ENCODE assay signal across 1 cellular context in the genomic region with DNA sequence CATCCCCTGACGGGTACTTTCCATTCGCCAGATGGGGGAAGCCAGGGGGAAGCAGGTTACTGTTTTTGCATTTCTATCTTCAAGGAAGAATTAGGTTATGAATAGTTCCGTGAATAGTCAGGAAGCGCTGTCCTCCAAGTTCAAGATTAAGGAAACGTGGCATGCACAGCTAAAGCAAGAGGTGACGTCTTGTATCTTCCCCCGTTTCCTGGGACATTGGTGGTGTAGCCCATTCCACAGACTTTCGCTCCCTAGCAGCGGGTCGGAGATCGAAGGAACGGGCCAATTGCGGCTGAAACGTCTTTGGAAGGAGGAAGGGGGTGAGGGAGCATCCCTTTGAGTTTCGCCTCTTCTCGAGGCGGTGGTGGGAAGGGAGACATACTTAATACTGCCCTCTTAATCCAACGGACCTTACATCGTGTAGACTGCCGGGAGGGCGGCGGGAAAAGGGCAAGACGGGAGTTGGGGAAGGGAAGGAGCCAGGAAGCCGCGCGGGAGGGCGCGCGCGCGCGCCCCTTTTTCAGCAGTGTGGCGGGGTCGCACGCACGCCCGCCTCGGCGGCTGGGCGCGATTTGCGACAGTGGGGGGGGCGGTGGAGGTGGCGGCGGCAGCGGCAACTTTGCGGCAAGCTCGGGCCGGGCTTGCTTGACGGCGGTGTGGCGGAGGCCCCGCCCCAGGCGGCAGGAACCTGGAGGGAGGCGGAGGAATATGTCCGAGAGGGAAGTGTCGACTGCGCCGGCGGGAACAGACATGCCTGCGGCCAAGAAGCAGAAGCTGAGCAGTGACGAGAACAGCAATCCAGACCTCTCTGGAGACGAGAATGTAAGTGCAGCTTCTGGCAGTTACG.
A peak's percentile ranks its signal among the peaks of the same experiment; 100 is the strongest.
TF ChIP-seq lines count a peak whose summit lies in the region.

Gene EED (plus strand): TSS at position 232 of the 847 bp plus-strand sequence. CDS start 477 bp downstream, at position 709.

TF ChIP-seq in K562, 482 proteins besides CTCF, POLR2A, EP300 and RAD21 (continued from another document and continues in another):
- TF ChIP-seq SPI1 (IDR thresholded peaks at IDR 0.05; ENCODE audit: borderline replicate concordance, low read depth, low read length) (peak; percentile 73; the same call in 1 of the 2 replicates), KLF6 (CRISPR knock-in tag; IDR thresholded peaks at IDR 0.05; ENCODE audit: borderline replicate concordance) (no peak), ZNF174 (CRISPR knock-in tag; IDR thresholded peaks at IDR 0.05) (no peak), PRMT5 (CRISPR knock-in tag; IDR thresholded peaks at IDR 0.05) (no peak), DIDO1 (tag; IDR thresholded peaks at IDR 0.05; ENCODE audit: low read depth) (peak; percentile 65; the same call in 1 of the 2 replicates), RNF2 (IDR thresholded peaks at IDR 0.05) (peak; percentile 39; the same call in 1 of the 2 replicates), SIN3B (IDR thresholded peaks at IDR 0.05; ENCODE audit: low read depth) (peak; percentile 62; the same call in 1 of the 2 replicates), ZBTB7A (IDR thresholded peaks at IDR 0.05; ENCODE audit: borderline replicate concordance, control insufficient read depth, low read depth, low read length) (peak; percentile 84), ZNF609 (CRISPR knock-in tag; IDR thresholded peaks at IDR 0.05; ENCODE audit: borderline replicate concordance) (no peak), HNRNPH1 (optimal IDR thresholded peaks at IDR 0.05; ENCODE audit: low read depth, low read length) (no peak), ZC3H11A (IDR thresholded peaks at IDR 0.05; ENCODE audit: low read depth, low read length) (no peak), AFF4 (CRISPR knock-in tag; IDR thresholded peaks at IDR 0.05) (peak; percentile 94), ARID2 (IDR thresholded peaks at IDR 0.05) (no peak), SAP30 (IDR thresholded peaks at IDR 0.05; ENCODE audit: borderline replicate concordance, insufficient read depth, low read depth, low read length, poor library complexity, severe bottlenecking) (peak; percentile 49), CHCHD3 (CRISPR knock-in tag; IDR thresholded peaks at IDR 0.05) (0 out of 2 replicates have a peak, but pooled peaks have one; percentile 42), ZNF696 (CRISPR knock-in tag; conservative IDR thresholded peaks at IDR 0.05) (no peak), CREB3 (tag; conservative IDR thresholded peaks at IDR 0.05; ENCODE audit: low read depth) (0 out of 2 replicates have a peak, but pooled peaks have one; percentile 50), SMARCA5 (IDR thresholded peaks at IDR 0.05) (peak; percentile 73; the same call in 1 of the 2 replicates), CREB5 (CRISPR knock-in tag; IDR thresholded peaks at IDR 0.05) (no peak), HDAC6 (IDR thresholded peaks at IDR 0.05; ENCODE audit: low read depth, low read length) (no peak), ARNT (IDR thresholded peaks at IDR 0.05) (peak in 1 of 2 experiments; percentile 5; a peak in 2 of 4 replicates), ZBTB9 (CRISPR knock-in tag; IDR thresholded peaks at IDR 0.05) (peak; percentile 51; the same call in 1 of the 2 replicates), ZNF639 (CRISPR knock-in tag; conservative IDR thresholded peaks at IDR 0.05 in 1 of 2, IDR thresholded peaks at IDR 0.05 in 1 of 2) (peak in 1 of 2 experiments; percentile 60; a peak in 1 of 4 replicates), EZH2 (IDR thresholded peaks at IDR 0.05; ENCODE audit: borderline replicate concordance, low read depth, low read length) (no peak), PHB2 (IDR thresholded peaks at IDR 0.05; ENCODE audit: low read depth) (no peak), NFIX (CRISPR knock-in tag; IDR thresholded peaks at IDR 0.05; ENCODE audit: low read depth) (no peak), SIN3A (IDR thresholded peaks at IDR 0.05; ENCODE audit: borderline replicate concordance in 2 of 2, control insufficient read depth in 1 of 2, low read depth in 2 of 2, low read length in 2 of 2) (peak in 1 of 2 experiments; percentile 35; a peak in 2 of 4 replicates), RHOXF2B (CRISPR knock-in tag; conservative IDR thresholded peaks at IDR 0.05) (no peak), TRIM24 (IDR thresholded peaks at IDR 0.05) (peak in 1 of 2 experiments; percentile 61; a peak in 3 of 4 replicates), STAT5B (CRISPR knock-in tag; IDR thresholded peaks at IDR 0.05) (no peak), ZBED1 (IDR thresholded peaks at IDR 0.05) (peak; percentile 49; the same call in 1 of the 2 replicates)
- TF ChIP-seq, protein P1, sequence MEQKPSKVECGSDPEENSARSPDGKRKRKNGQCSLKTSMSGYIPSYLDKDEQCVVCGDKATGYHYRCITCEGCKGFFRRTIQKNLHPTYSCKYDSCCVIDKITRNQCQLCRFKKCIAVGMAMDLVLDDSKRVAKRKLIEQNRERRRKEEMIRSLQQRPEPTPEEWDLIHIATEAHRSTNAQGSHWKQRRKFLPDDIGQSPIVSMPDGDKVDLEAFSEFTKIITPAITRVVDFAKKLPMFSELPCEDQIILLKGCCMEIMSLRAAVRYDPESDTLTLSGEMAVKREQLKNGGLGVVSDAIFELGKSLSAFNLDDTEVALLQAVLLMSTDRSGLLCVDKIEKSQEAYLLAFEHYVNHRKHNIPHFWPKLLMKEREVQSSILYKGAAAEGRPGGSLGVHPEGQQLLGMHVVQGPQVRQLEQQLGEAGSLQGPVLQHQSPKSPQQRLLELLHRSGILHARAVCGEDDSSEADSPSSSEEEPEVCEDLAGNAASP (IDR thresholded peaks at IDR 0.05): no peak
- TF ChIP-seq, protein P2, sequence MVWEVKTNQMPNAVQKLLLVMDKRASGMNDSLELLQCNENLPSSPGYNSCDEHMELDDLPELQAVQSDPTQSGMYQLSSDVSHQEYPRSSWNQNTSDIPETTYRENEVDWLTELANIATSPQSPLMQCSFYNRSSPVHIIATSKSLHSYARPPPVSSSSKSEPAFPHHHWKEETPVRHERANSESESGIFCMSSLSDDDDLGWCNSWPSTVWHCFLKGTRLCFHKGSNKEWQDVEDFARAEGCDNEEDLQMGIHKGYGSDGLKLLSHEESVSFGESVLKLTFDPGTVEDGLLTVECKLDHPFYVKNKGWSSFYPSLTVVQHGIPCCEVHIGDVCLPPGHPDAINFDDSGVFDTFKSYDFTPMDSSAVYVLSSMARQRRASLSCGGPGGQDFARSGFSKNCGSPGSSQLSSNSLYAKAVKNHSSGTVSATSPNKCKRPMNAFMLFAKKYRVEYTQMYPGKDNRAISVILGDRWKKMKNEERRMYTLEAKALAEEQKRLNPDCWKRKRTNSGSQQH (CRISPR knock-in tag; IDR thresholded peaks at IDR 0.05): peak; percentile 68
- TF ChIP-seq, protein P3, sequence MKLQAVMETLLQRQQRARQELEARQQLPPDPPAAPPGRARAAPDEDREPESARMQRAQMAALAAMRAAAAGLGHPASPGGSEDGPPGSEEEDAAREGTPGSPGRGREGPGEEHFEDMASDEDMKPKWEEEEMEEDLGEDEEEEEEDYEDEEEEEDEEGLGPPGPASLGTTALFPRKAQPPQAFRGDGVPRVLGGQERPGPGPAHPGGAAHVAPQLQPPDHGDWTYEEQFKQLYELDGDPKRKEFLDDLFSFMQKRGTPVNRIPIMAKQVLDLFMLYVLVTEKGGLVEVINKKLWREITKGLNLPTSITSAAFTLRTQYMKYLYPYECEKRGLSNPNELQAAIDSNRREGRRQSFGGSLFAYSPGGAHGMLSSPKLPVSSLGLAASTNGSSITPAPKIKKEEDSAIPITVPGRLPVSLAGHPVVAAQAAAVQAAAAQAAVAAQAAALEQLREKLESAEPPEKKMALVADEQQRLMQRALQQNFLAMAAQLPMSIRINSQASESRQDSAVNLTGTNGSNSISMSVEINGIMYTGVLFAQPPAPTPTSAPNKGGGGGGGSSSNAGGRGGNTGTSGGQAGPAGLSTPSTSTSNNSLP (IDR thresholded peaks at IDR 0.05; ENCODE audit: borderline replicate concordance, low read depth, low read length): peak; percentile 70; the same call in 1 of the 2 replicates
